28 cellular contexts compared by ENCODE assay signal in genomic region chr19:4046362-4046691, GRCh38. TPM values are rescaled to one million over a fixed set of nuclear protein-coding genes. Genes with fewer than 3 reads are reported as not detected.
DNase-seq lines count a peak whose midpoint lies in the region; ATAC-seq and TF ChIP-seq lines count a peak whose summit lies in the region.
"Had no signal": no experiment of that assay in that cellular context is flagged by ENCODE, and none has a peak within 500 bp of the region (broad histone marks: within the 10 kb centered on the region; RNA-seq: fewer than 3 reads in every experiment).

No MANE protein-coding gene starts in this region.

- no peaks in the 10 kb centered on the region for H3K9me3 Mint-ChIP-seq in activated CD8-positive, alpha-beta T cell treated with anti-CD3 and anti-CD28 coated beads for 36 hours
- no peaks in the 10 kb centered on the region for H3K9me3 Mint-ChIP-seq in activated CD8-positive, alpha-beta T cell treated with anti-CD3 and anti-CD28 coated beads, Interleukin-2, amount 10 ng/mL, durations not matched to agents 7 days and 5 days (ENCODE audit: insufficient read depth)
- H3K9me3 Mint-ChIP-seq in Calu3 (ENCODE audit: low read depth, unreplicated experiment), result no peaks in the 10 kb centered on the region
- no peaks in the 10 kb centered on the region for H3K9me3 Mint-ChIP-seq in activated naive CD8-positive, alpha-beta T cell treated with anti-CD3 and anti-CD28 coated beads, Interleukin-2, amount 50 U/mL, for 24 hours
- no peaks in the 10 kb centered on the region for H3K9me3 Mint-ChIP-seq in naive thymus-derived CD8-positive, alpha-beta T cell

- no TSS peak for BruUV-seq in Calu3 (replicated peaks; lab: Mats Ljungman, UMichigan)

- ATAC-seq in activated CD8-positive, alpha-beta T cell treated with anti-CD3 and anti-CD28 coated beads for 36 hours, result no peak
- ATAC-seq in activated CD8-positive, alpha-beta T cell treated with anti-CD3 and anti-CD28 coated beads, Interleukin-2, amount 10 ng/mL, durations not matched to agents 7 days and 5 days, result no peak
- ATAC-seq in activated naive CD8-positive, alpha-beta T cell treated with anti-CD3 and anti-CD28 coated beads, Interleukin-2, amount 50 U/mL, for 24 hours, result no peak
- ATAC-seq in naive thymus-derived CD8-positive, alpha-beta T cell, result peak; percentile 52 to 64
- ATAC-seq in GM18873 (IDR thresholded peaks at IDR 0.05; ENCODE audit: low FRiP score, unreplicated experiment) (no peak), HG02885 (IDR thresholded peaks at IDR 0.05; ENCODE audit: poor library complexity, unreplicated experiment) (no peak)
- ATAC-seq: mucosa of descending colon, right lobe of liver had no signal

- peaks cover 17% of the 10 kb centered on the region for H3K4me1 Mint-ChIP-seq in activated CD8-positive, alpha-beta T cell treated with anti-CD3 and anti-CD28 coated beads for 36 hours (ENCODE audit: low read depth)
- H3K4me1 Mint-ChIP-seq in activated CD8-positive, alpha-beta T cell treated with anti-CD3 and anti-CD28 coated beads, Interleukin-2, amount 10 ng/mL, durations not matched to agents 7 days and 5 days (ENCODE audit: low read depth), result peaks cover 16% of the 10 kb centered on the region
- H3K4me1 Mint-ChIP-seq in Calu3 (ENCODE audit: low read depth, unreplicated experiment), result peaks cover 17% of the 10 kb centered on the region
- H3K4me1 Mint-ChIP-seq in activated naive CD8-positive, alpha-beta T cell treated with anti-CD3 and anti-CD28 coated beads, Interleukin-2, amount 50 U/mL, for 24 hours, result peaks cover 13% of the 10 kb centered on the region
- H3K4me1 Mint-ChIP-seq in naive thymus-derived CD8-positive, alpha-beta T cell, result peaks cover 17 to 34% (median 26%) of the 10 kb centered on the region in 4 donors

- POLR2A ChIA-PET in activated CD8-positive, alpha-beta T cell treated with anti-CD3 and anti-CD28 coated beads for 36 hours (lab: Charles Lee), result interaction anchor here (0.6 to 1.7 kb wide), 2 partner anchors 13 to 51 kb away, joined by 3 to 5 read pairs; no protein-coding TSS in a partner anchor
- POLR2A ChIA-PET in activated CD8-positive, alpha-beta T cell treated with anti-CD3 and anti-CD28 coated beads, Interleukin-2, amount 10 ng/mL, durations not matched to agents 7 days and 5 days (lab: Charles Lee), result no interaction called here
- POLR2A ChIA-PET in naive thymus-derived CD8-positive, alpha-beta T cell (lab: Charles Lee), result interaction anchor here (0.7 to 2.2 kb wide), 2 partner anchors 20 to 36 kb away, joined by 3 to 11 read pairs; partner anchors contain the start of gene ZBTB7A

- DNase-seq in activated CD8-positive, alpha-beta T cell treated with anti-CD3 and anti-CD28 coated beads for 36 hours, result no peak
- DNase-seq in activated CD8-positive, alpha-beta T cell treated with anti-CD3 and anti-CD28 coated beads, Interleukin-2, amount 10 ng/mL, durations not matched to agents 7 days and 5 days, result no peak
- DNase-seq in Calu3, result no peak
- DNase-seq in activated naive CD8-positive, alpha-beta T cell treated with anti-CD3 and anti-CD28 coated beads, Interleukin-2, amount 50 U/mL, for 24 hours, result no peak
- DNase-seq in naive thymus-derived CD8-positive, alpha-beta T cell, result peak in 2 of 10 donors; percentile 47 to 59
- no peak for DNase-seq in DMS 273 (lab: John Stamatoyannopoulos, UW; ENCODE audit: unreplicated experiment)
- DNase-seq: activated CD4-positive, alpha-beta T cell treated with anti-CD3 and anti-CD28 coated beads, Interleukin-2, amount 50 U/mL, for 1 hour; activated CD8-positive, alpha-beta memory T cell treated with anti-CD3 and anti-CD28 coated beads, Interleukin-2, amount 50 U/mL, for 4 hours; activated effector memory CD4-positive, alpha-beta T cell treated with Interleukin-2 at 50 U/mL for 16 hours; caudate nucleus; COR-L47; dermis blood vessel endothelial cell; GM23248; kidney; MG63; NCI-H2081; NCI-H345; NCI-H82; stimulated activated CD4-positive, alpha-beta T cell treated with anti-CD3 and anti-CD28 coated beads, Interleukin-4, amount 100 ng/mL, for 4 hours; stimulated activated naive CD4-positive, alpha-beta T cell treated with Interleukin-2 at 50 U/mL for 16 hours; T-helper 9 cell; transverse colon; WERI-Rb-1 had no signal

- TF ChIP-seq CTCF in activated CD8-positive, alpha-beta T cell treated with anti-CD3 and anti-CD28 coated beads for 36 hours (IDR thresholded peaks at IDR 0.05), result no peak
- TF ChIP-seq CTCF in Calu3 (IDR thresholded peaks at IDR 0.05; ENCODE audit: unreplicated experiment), result no peak

- intact Hi-C loops in activated CD8-positive, alpha-beta T cell treated with anti-CD3 and anti-CD28 coated beads for 36 hours (cut with micrococcal nuclease), result no loop called here
- intact Hi-C loops in Calu3 (cut with micrococcal nuclease; ENCODE audit: unreplicated experiment), result no loop called here

- peaks cover 21% of the 10 kb centered on the region for H3K36me3 Mint-ChIP-seq in activated CD8-positive, alpha-beta T cell treated with anti-CD3 and anti-CD28 coated beads for 36 hours (ENCODE audit: low read depth)
- peaks cover 33% of the 10 kb centered on the region for H3K36me3 Mint-ChIP-seq in activated CD8-positive, alpha-beta T cell treated with anti-CD3 and anti-CD28 coated beads, Interleukin-2, amount 10 ng/mL, durations not matched to agents 7 days and 5 days (ENCODE audit: low read depth)
- H3K36me3 Mint-ChIP-seq in Calu3 (ENCODE audit: insufficient read depth, unreplicated experiment), result peaks cover 84% of the 10 kb centered on the region
- H3K36me3 Mint-ChIP-seq in activated naive CD8-positive, alpha-beta T cell treated with anti-CD3 and anti-CD28 coated beads, Interleukin-2, amount 50 U/mL, for 24 hours (ENCODE audit: low read depth), result peaks cover 17% of the 10 kb centered on the region
- H3K36me3 Mint-ChIP-seq in naive thymus-derived CD8-positive, alpha-beta T cell, result peaks cover 0 to 60% (median 8%) of the 10 kb centered on the region in 3 donors

- H3K27me3 Mint-ChIP-seq in activated CD8-positive, alpha-beta T cell treated with anti-CD3 and anti-CD28 coated beads for 36 hours, result no peaks in the 10 kb centered on the region
- no peaks in the 10 kb centered on the region for H3K27me3 Mint-ChIP-seq in activated CD8-positive, alpha-beta T cell treated with anti-CD3 and anti-CD28 coated beads, Interleukin-2, amount 10 ng/mL, durations not matched to agents 7 days and 5 days (ENCODE audit: low read depth)
- H3K27me3 Mint-ChIP-seq in Calu3 (ENCODE audit: unreplicated experiment), result no peaks in the 10 kb centered on the region
- no peaks in the 10 kb centered on the region for H3K27me3 Mint-ChIP-seq in activated naive CD8-positive, alpha-beta T cell treated with anti-CD3 and anti-CD28 coated beads, Interleukin-2, amount 50 U/mL, for 24 hours
- H3K27me3 Mint-ChIP-seq in naive thymus-derived CD8-positive, alpha-beta T cell, result no peaks in the 10 kb centered on the region
- H3K27me3 Mint-ChIP-seq: B cell had no signal

- CTCF ChIA-PET in activated CD8-positive, alpha-beta T cell treated with anti-CD3 and anti-CD28 coated beads for 36 hours (lab: Charles Lee), result no interaction called here
- CTCF ChIA-PET in activated CD8-positive, alpha-beta T cell treated with anti-CD3 and anti-CD28 coated beads, Interleukin-2, amount 10 ng/mL, durations not matched to agents 7 days and 5 days (lab: Charles Lee), result interaction anchor here (2.0 kb wide), 1 partner anchor 94 kb away, joined by 7 read pairs; no protein-coding TSS in a partner anchor
- CTCF ChIA-PET in Calu3 (lab: Charles Lee), result no interaction called here

- H3K4me3 Mint-ChIP-seq in activated CD8-positive, alpha-beta T cell treated with anti-CD3 and anti-CD28 coated beads for 36 hours, result no peak overlapping the region
- no peak overlapping the region for H3K4me3 Mint-ChIP-seq in activated CD8-positive, alpha-beta T cell treated with anti-CD3 and anti-CD28 coated beads, Interleukin-2, amount 10 ng/mL, durations not matched to agents 7 days and 5 days
- no peak overlapping the region for H3K4me3 Mint-ChIP-seq in Calu3 (ENCODE audit: low read depth, unreplicated experiment)
- H3K4me3 Mint-ChIP-seq in activated naive CD8-positive, alpha-beta T cell treated with anti-CD3 and anti-CD28 coated beads, Interleukin-2, amount 50 U/mL, for 24 hours, result no peak overlapping the region
- peak overlapping the region; percentile 22 to 83 (median 66) for H3K4me3 Mint-ChIP-seq in naive thymus-derived CD8-positive, alpha-beta T cell
- H3K4me3 Mint-ChIP-seq: B cell had no signal

- peak overlapping the region; percentile 59 for H3K27ac Mint-ChIP-seq in activated CD8-positive, alpha-beta T cell treated with anti-CD3 and anti-CD28 coated beads for 36 hours
- no peak overlapping the region for H3K27ac Mint-ChIP-seq in activated CD8-positive, alpha-beta T cell treated with anti-CD3 and anti-CD28 coated beads, Interleukin-2, amount 10 ng/mL, durations not matched to agents 7 days and 5 days
- peak overlapping the region; percentile 13 for H3K27ac Mint-ChIP-seq in Calu3 (ENCODE audit: unreplicated experiment)
- peak overlapping the region; percentile 68 for H3K27ac Mint-ChIP-seq in activated naive CD8-positive, alpha-beta T cell treated with anti-CD3 and anti-CD28 coated beads, Interleukin-2, amount 50 U/mL, for 24 hours
- peak overlapping the region; percentile 87 to 98 (median 92) for H3K27ac Mint-ChIP-seq in naive thymus-derived CD8-positive, alpha-beta T cell
- H3K27ac Mint-ChIP-seq: B cell had no signal

RNA-seq across cellular contexts. Expression of gene ZBTB7A, which starts 20.4 kb away (rescaled TPM):
- total RNA-seq in activated CD8-positive, alpha-beta T cell treated with anti-CD3 and anti-CD28 coated beads for 36 hours, result 10 to 100 TPM; 46.6 TPM
- 10 to 100 TPM; 59.1 to 63.1 TPM for total RNA-seq in activated CD8-positive, alpha-beta T cell treated with anti-CD3 and anti-CD28 coated beads, Interleukin-2, amount 10 ng/mL, durations not matched to agents 7 days and 5 days
- 38.0 and 44.7 TPM in 2 replicates for total RNA-seq in Calu3 (2022)
- 10 to 100 TPM; 59.9 TPM for total RNA-seq in naive thymus-derived CD8-positive, alpha-beta T cell
- 10 to 100 TPM; 31.3 to 52.2 (median 31.5) TPM for polyA plus RNA-seq in naive thymus-derived CD8-positive, alpha-beta T cell

RNA-seq across cellular contexts. Expression of gene PIAS4, which starts 38.8 kb away (rescaled TPM):
- total RNA-seq in activated CD8-positive, alpha-beta T cell treated with anti-CD3 and anti-CD28 coated beads for 36 hours, result 10 to 100 TPM; 22.2 TPM
- 10 to 100 TPM; 34.2 to 35.6 TPM for total RNA-seq in activated CD8-positive, alpha-beta T cell treated with anti-CD3 and anti-CD28 coated beads, Interleukin-2, amount 10 ng/mL, durations not matched to agents 7 days and 5 days
- total RNA-seq in Calu3 (2022), result 29.3 and 35.7 TPM in 2 replicates
- total RNA-seq in naive thymus-derived CD8-positive, alpha-beta T cell, result 10 to 100 TPM; 34.4 to 34.9 TPM
- polyA plus RNA-seq in naive thymus-derived CD8-positive, alpha-beta T cell, result 1 to 10 TPM; 3.2 to 4.9 (median 4.5) TPM

Comparison
In these comparisons a context has a peak if more than half of its experiments do, and no peak if none do; other contexts are left out.
1. ATAC-seq: peak in naive thymus-derived CD8-positive, alpha-beta T cell (2 of 2); none in activated CD8-positive, alpha-beta T cell treated with anti-CD3 and anti-CD28 coated beads for 36 hours (single experiment), activated CD8-positive, alpha-beta T cell treated with anti-CD3 and anti-CD28 coated beads, Interleukin-2, amount 10 ng/mL, durations not matched to agents 7 days and 5 days (single experiment), activated naive CD8-positive, alpha-beta T cell treated with anti-CD3 and anti-CD28 coated beads, Interleukin-2, amount 50 U/mL, for 24 hours (single experiment), GM18873 (single experiment) and HG02885 (single experiment).
2. H3K4me3 Mint-ChIP-seq: peak in naive thymus-derived CD8-positive, alpha-beta T cell (10 of 10); none in activated CD8-positive, alpha-beta T cell treated with anti-CD3 and anti-CD28 coated beads for 36 hours (single experiment), activated CD8-positive, alpha-beta T cell treated with anti-CD3 and anti-CD28 coated beads, Interleukin-2, amount 10 ng/mL, durations not matched to agents 7 days and 5 days (single experiment), Calu3 (single experiment) and activated naive CD8-positive, alpha-beta T cell treated with anti-CD3 and anti-CD28 coated beads, Interleukin-2, amount 50 U/mL, for 24 hours (single experiment).